In the genomic region with DNA sequence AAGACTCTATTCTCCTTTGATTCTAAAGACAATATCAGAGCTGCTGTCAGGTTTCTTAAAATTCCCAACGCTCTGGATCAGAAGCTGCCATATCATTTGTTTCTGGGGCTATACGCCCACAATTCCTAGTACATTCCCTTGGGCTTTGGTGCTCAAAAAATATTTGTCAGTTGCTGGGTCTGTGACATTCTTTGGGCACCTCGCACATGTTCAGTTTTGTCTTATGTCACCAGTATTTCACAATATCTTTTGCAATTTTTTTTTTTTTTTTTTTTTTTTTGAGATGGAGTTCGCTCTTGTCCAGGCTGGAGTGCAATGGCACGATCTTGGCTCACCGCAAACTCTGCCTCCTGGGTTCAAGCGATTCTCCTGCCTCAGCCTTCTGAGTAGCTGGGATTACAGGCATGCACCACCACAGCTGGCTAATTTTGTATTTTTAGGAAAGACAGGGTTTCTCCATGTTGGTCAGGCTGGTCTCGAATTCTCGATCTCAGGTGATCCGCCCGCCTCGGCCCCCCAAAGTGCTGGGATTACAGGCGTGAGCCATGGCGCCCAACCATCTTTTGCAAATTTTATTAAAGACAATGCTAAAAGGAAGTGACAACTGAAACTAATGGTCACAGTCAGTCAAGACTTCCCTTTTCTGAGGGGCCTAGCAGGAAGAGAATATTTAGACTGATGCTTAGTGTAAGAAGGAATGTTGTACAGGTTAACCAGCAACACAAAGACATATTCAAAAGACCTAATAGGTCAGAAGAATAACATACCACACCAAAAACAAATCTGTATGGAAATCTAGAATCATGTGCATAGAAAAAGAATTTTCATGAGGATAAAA, we compare ENCODE assay signal across 20 cellular contexts. TPM values are rescaled to one million over a fixed set of nuclear protein-coding genes. Genes with fewer than 3 reads are reported as not detected.
DNase-seq lines count a peak whose midpoint lies in the region; ATAC-seq and TF ChIP-seq lines count a peak whose summit lies in the region.
"Had no signal": no experiment of that assay in that cellular context is flagged by ENCODE, and none has a peak within 500 bp of the region (broad histone marks: within the 10 kb centered on the region; RNA-seq: fewer than 3 reads in every experiment).

No MANE protein-coding gene starts in this region.

- intact Hi-C loops in CD14-positive monocyte (cut with micrococcal nuclease) = loop anchor here (10.0 kb wide), 4 partner anchors 127 to 727 kb away; a partner anchor contains a TSS
- intact Hi-C loops in OCI-LY7 (cut with micrococcal nuclease; ENCODE audit: unreplicated experiment) = no loop called here
- intact Hi-C loops in naive thymus-derived CD4-positive, alpha-beta T cell (cut with micrococcal nuclease) = no loop called here

- peak overlapping the region; percentile 12; the same call in 1 of the 2 replicates for H3K4me2 ChIP-seq in OCI-LY7 (ENCODE audit: low read length)

- no peaks in the 10 kb centered on the region for H3K79me2 ChIP-seq in OCI-LY7 (ENCODE audit: insufficient read depth, low read depth, low read length)

- H3K27ac Mint-ChIP-seq in CD14-positive monocyte = peak overlapping the region; percentile 83 to 96 (median 94)
- H3K27ac Mint-ChIP-seq in naive thymus-derived CD4-positive, alpha-beta T cell = no peak overlapping the region
- no peak overlapping the region for H3K27ac Mint-ChIP-seq in activated naive CD4-positive, alpha-beta T cell treated with anti-CD3 and anti-CD28 coated beads, Interleukin-2, amount 10 ng/mL, durations not matched to agents 7 days and 5 days
- H3K27ac Mint-ChIP-seq in osteocyte (ENCODE audit: unreplicated experiment) = no peak overlapping the region
- H3K27ac Mint-ChIP-seq: HFFc6, mesothelial cell of epicardium had no signal

- H3K27me3 Mint-ChIP-seq in CD14-positive monocyte (ENCODE audit: low read depth in 3 of 3) (no peaks in the 10 kb centered on the region), osteocyte (ENCODE audit: unreplicated experiment) (no peaks in the 10 kb centered on the region)
- H3K27me3 Mint-ChIP-seq in naive thymus-derived CD4-positive, alpha-beta T cell = no peaks in the 10 kb centered on the region
- H3K27me3 Mint-ChIP-seq in activated naive CD4-positive, alpha-beta T cell treated with anti-CD3 and anti-CD28 coated beads, Interleukin-2, amount 10 ng/mL, durations not matched to agents 7 days and 5 days = no peaks in the 10 kb centered on the region
- H3K27me3 Mint-ChIP-seq: activated naive CD8-positive, alpha-beta T cell had no signal

- H3K27ac ChIP-seq in OCI-LY7 (ENCODE audit: low read depth, low read length, poor library complexity, severe bottlenecking) = peak overlapping the region; percentile 15
- H3K27ac ChIP-seq in naive thymus-derived CD4-positive, alpha-beta T cell (ENCODE audit: low read depth, low read length) = no peak overlapping the region
- H3K27ac ChIP-seq: suprapubic skin had no signal

- no peaks in the 10 kb centered on the region for H4K20me1 ChIP-seq in OCI-LY7 (ENCODE audit: insufficient read depth, low read length)

- H3K9me3 Mint-ChIP-seq in CD14-positive monocyte (peaks cover 45 to 76% (median 64%) of the 10 kb centered on the region in 7 donors), osteocyte (ENCODE audit: unreplicated experiment) (peaks cover 66% of the 10 kb centered on the region)
- H3K9me3 Mint-ChIP-seq in naive thymus-derived CD4-positive, alpha-beta T cell = peaks cover 3 to 62% (median 13%) of the 10 kb centered on the region in 11 donors
- H3K9me3 Mint-ChIP-seq in activated naive CD4-positive, alpha-beta T cell treated with anti-CD3 and anti-CD28 coated beads, Interleukin-2, amount 10 ng/mL, durations not matched to agents 7 days and 5 days = peaks cover 75% of the 10 kb centered on the region

- BruUV-seq in OCI-LY7 (replicated peaks; lab: Mats Ljungman, UMichigan) = no TSS peak

- H3K4me1 Mint-ChIP-seq in CD14-positive monocyte (peaks cover 20% of the 10 kb centered on the region), osteocyte (ENCODE audit: unreplicated experiment) (no peaks in the 10 kb centered on the region)
- peaks cover 4 to 34% (median 31%) of the 10 kb centered on the region in 7 donors for H3K4me1 Mint-ChIP-seq in naive thymus-derived CD4-positive, alpha-beta T cell
- peaks cover 3% of the 10 kb centered on the region for H3K4me1 Mint-ChIP-seq in activated naive CD4-positive, alpha-beta T cell treated with anti-CD3 and anti-CD28 coated beads, Interleukin-2, amount 10 ng/mL, durations not matched to agents 7 days and 5 days

- H3K36me3 ChIP-seq in OCI-LY7 (ENCODE audit: insufficient read depth, low read length) = peaks cover 76% of the 10 kb centered on the region
- H3K36me3 ChIP-seq in naive thymus-derived CD4-positive, alpha-beta T cell (ENCODE audit: control insufficient read depth in 2 of 3, insufficient read depth in 3 of 3, low read length in 3 of 3) = peaks cover 22 to 80% (median 40%) of the 10 kb centered on the region in 3 experiments

- POLR2A ChIA-PET in OCI-LY7 (lab: Charles Lee) = no interaction called here
- POLR2A ChIA-PET in naive thymus-derived CD4-positive, alpha-beta T cell (lab: Charles Lee) = no interaction called here

- TF ChIP-seq CTCF in CD14-positive monocyte (IDR thresholded peaks at IDR 0.05) (no peak), OCI-LY7 (conservative IDR thresholded peaks at IDR 0.05; ENCODE audit: low read length) (no peak), osteocyte (IDR thresholded peaks at IDR 0.05) (no peak)

- H3K9me3 ChIP-seq in OCI-LY7 (ENCODE audit: low read length) = peaks cover 18% of the 10 kb centered on the region; the same call in 1 of the 2 replicates
- H3K9me3 ChIP-seq in naive thymus-derived CD4-positive, alpha-beta T cell (ENCODE audit: control insufficient read depth in 2 of 3, low read length in 3 of 3) = peaks cover 0 to 3% (median 0%) of the 10 kb centered on the region in 3 experiments
- H3K9me3 ChIP-seq: sigmoid colon, suprapubic skin had no signal

- peak; percentile 49 for ATAC-seq in HG03342 (IDR thresholded peaks at IDR 0.05; ENCODE audit: unreplicated experiment)
- ATAC-seq in naive thymus-derived CD4-positive, alpha-beta T cell = peak; percentile 56

- peak overlapping the region; percentile 23 for H3K4me3 ChIP-seq in OCI-LY7 (ENCODE audit: low read depth, low read length, poor library complexity, severe bottlenecking)
- H3K4me3 ChIP-seq in naive thymus-derived CD4-positive, alpha-beta T cell (ENCODE audit: low read length) = no peak overlapping the region
- H3K4me3 ChIP-seq: esophagus squamous epithelium, sigmoid colon, suprapubic skin had no signal

- no peaks in the 10 kb centered on the region for H3K9me2 ChIP-seq in OCI-LY7 (ENCODE audit: insufficient read depth, low read length)

- no peak for DNase-seq in CD14-positive monocyte (ENCODE audit: low spot score)
- peak; percentile 24 for DNase-seq in OCI-LY7 (ENCODE audit: low spot score)
- no peak for DNase-seq in naive thymus-derived CD4-positive, alpha-beta T cell
- DNase-seq in activated naive CD4-positive, alpha-beta T cell treated with anti-CD3 and anti-CD28 coated beads, Interleukin-2, amount 10 ng/mL, durations not matched to agents 7 days and 5 days = no peak
- DNase-seq in DMS 273 treated with DMSO at 0.1 percent for 48 hours (lab: John Stamatoyannopoulos, UW) = no peak
- no peak for DNase-seq in osteocyte (ENCODE audit: extremely low spot score, unreplicated experiment)
- DNase-seq in NCI-H524 treated with DMSO at 0.1 percent for 48 hours (lab: John Stamatoyannopoulos, UW) = no peak
- DNase-seq: activated CD4-positive, alpha-beta T cell treated with anti-CD3 and anti-CD28 coated beads, Interleukin-2, amount 50 U/mL, for 1 hour; activated T-cell treated with anti-CD3 and anti-CD28 coated beads, Interleukin-2, amount 50 U/mL, for 1 hour; esophagus squamous epithelium; HFFc6; islet precursor cell; NCI-H1694 treated with DMSO at 0.1 percent for 48 hours; NCI-H446; OCI-M1; sigmoid colon had no signal

- CTCF ChIA-PET in OCI-LY7 (lab: Charles Lee; ENCODE audit: unreplicated experiment) = no interaction called here
- CTCF ChIA-PET in naive thymus-derived CD4-positive, alpha-beta T cell (lab: Charles Lee) = no interaction called here
- CTCF ChIA-PET in activated naive CD4-positive, alpha-beta T cell treated with anti-CD3 and anti-CD28 coated beads, Interleukin-2, amount 10 ng/mL, durations not matched to agents 7 days and 5 days (lab: Charles Lee) = no interaction called here

- H3K27me3 ChIP-seq in naive thymus-derived CD4-positive, alpha-beta T cell (ENCODE audit: control insufficient read depth in 2 of 2, insufficient read depth in 2 of 2, low read length in 2 of 2) = no peaks in the 10 kb centered on the region
- H3K27me3 ChIP-seq: esophagus squamous epithelium, sigmoid colon, suprapubic skin had no signal

- peaks cover 7% of the 10 kb centered on the region for H3K4me1 ChIP-seq in OCI-LY7 (ENCODE audit: insufficient read depth, low read length, poor library complexity, severe bottlenecking)
- H3K4me1 ChIP-seq in naive thymus-derived CD4-positive, alpha-beta T cell (ENCODE audit: control insufficient read depth in 2 of 2, insufficient read depth in 2 of 2, low read length in 2 of 2) = peaks cover 0 to 7% of the 10 kb centered on the region in 2 donors

- H3K36me3 Mint-ChIP-seq in CD14-positive monocyte (peaks cover 60 to 76% of the 10 kb centered on the region in 2 donors), osteocyte (ENCODE audit: unreplicated experiment) (peaks cover 89% of the 10 kb centered on the region)
- H3K36me3 Mint-ChIP-seq in naive thymus-derived CD4-positive, alpha-beta T cell = peaks cover 41 to 97% (median 89%) of the 10 kb centered on the region in 5 donors
- H3K36me3 Mint-ChIP-seq in activated naive CD4-positive, alpha-beta T cell treated with anti-CD3 and anti-CD28 coated beads, Interleukin-2, amount 10 ng/mL, durations not matched to agents 7 days and 5 days = peaks cover 91% of the 10 kb centered on the region

- peak overlapping the region; percentile 32 to 41 for H3K4me3 Mint-ChIP-seq in CD14-positive monocyte
- H3K4me3 Mint-ChIP-seq in naive thymus-derived CD4-positive, alpha-beta T cell = no peak overlapping the region
- no peak overlapping the region for H3K4me3 Mint-ChIP-seq in activated naive CD4-positive, alpha-beta T cell treated with anti-CD3 and anti-CD28 coated beads, Interleukin-2, amount 10 ng/mL, durations not matched to agents 7 days and 5 days
- no peak overlapping the region for H3K4me3 Mint-ChIP-seq in osteocyte (ENCODE audit: unreplicated experiment)
- H3K4me3 Mint-ChIP-seq: activated naive CD8-positive, alpha-beta T cell; HFFc6; mesothelial cell of epicardium had no signal

- H2AFZ ChIP-seq in OCI-LY7 (ENCODE audit: low read length) = no peak overlapping the region

RNA-seq across cellular contexts. Expression of a gene that starts 6.8 kb away (rescaled TPM):
- polyA plus RNA-seq in CD14-positive monocyte = 1 to 10 TPM; 3.6 TPM
- 8.0 and 11.8 TPM in 2 replicates for total RNA-seq in OCI-LY7 (2014; rRNA removed; shearing (Covaris generic))
- 14.9 and 15.6 TPM in 2 replicates for total RNA-seq in OCI-LY7 (2022)
- total RNA-seq in naive thymus-derived CD4-positive, alpha-beta T cell = 10 to 100 TPM; 12.1 to 59.1 (median 27.6) TPM
- polyA plus RNA-seq in naive thymus-derived CD4-positive, alpha-beta T cell = 10 to 100 TPM in 1 of 2 donors, 1 to 10 TPM in 1; 9.0 to 14.0 TPM
- 23.9 and 24.5 TPM in 2 replicates for total RNA-seq in osteocyte

RNA-seq across cellular contexts. Expression of a gene that starts 42.4 kb away (rescaled TPM):
- 1 to 10 TPM; 1.3 to 1.7 TPM for polyA plus RNA-seq in CD14-positive monocyte
- total RNA-seq in OCI-LY7 (2014; rRNA removed; shearing (Covaris generic)) = 4.3 and 7.5 TPM in 2 replicates
- 7.6 and 9.1 TPM in 2 replicates for total RNA-seq in OCI-LY7 (2022)
- total RNA-seq in naive thymus-derived CD4-positive, alpha-beta T cell = 10 to 100 TPM; 14.0 to 23.2 (median 20.8) TPM
- polyA plus RNA-seq in naive thymus-derived CD4-positive, alpha-beta T cell = 1 to 10 TPM; 5.5 to 7.2 TPM
- 12.8 and 15.0 TPM in 2 replicates for total RNA-seq in osteocyte

Comparison
In these comparisons a context has a peak if more than half of its experiments do, and no peak if none do; other contexts are left out.
1. H3K27ac Mint-ChIP-seq: peak in CD14-positive monocyte (7 of 7); none in naive thymus-derived CD4-positive, alpha-beta T cell (0 of 9), activated naive CD4-positive, alpha-beta T cell treated with anti-CD3 and anti-CD28 coated beads, Interleukin-2, amount 10 ng/mL, durations not matched to agents 7 days and 5 days (single experiment) and osteocyte (single experiment).
2. H3K4me3 Mint-ChIP-seq: peak in CD14-positive monocyte (2 of 2); none in naive thymus-derived CD4-positive, alpha-beta T cell (0 of 10), activated naive CD4-positive, alpha-beta T cell treated with anti-CD3 and anti-CD28 coated beads, Interleukin-2, amount 10 ng/mL, durations not matched to agents 7 days and 5 days (single experiment) and osteocyte (single experiment).
3. intact Hi-C loops: an anchor here in CD14-positive monocyte (10.0 kb wide); none called in OCI-LY7 and naive thymus-derived CD4-positive, alpha-beta T cell.